Comparison of ENCODE assay signal across 1 cellular context in genomic region chr2:66828876-66829275, GRCh38.
TF ChIP-seq lines count a peak whose summit lies in the region.

No MANE protein-coding gene starts in this region.

TF ChIP-seq in IMR-90, 13 proteins besides CTCF, POLR2A, EP300 and RAD21 (continued from another document):
- TF ChIP-seq, protein P1, sequence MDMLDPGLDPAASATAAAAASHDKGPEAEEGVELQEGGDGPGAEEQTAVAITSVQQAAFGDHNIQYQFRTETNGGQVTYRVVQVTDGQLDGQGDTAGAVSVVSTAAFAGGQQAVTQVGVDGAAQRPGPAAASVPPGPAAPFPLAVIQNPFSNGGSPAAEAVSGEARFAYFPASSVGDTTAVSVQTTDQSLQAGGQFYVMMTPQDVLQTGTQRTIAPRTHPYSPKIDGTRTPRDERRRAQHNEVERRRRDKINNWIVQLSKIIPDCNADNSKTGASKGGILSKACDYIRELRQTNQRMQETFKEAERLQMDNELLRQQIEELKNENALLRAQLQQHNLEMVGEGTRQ (IDR thresholded peaks at IDR 0.05; ENCODE audit: low read depth, low read length): no peak
- TF ChIP-seq BHLHE40 (IDR thresholded peaks at IDR 0.05; ENCODE audit: low read depth, low read length): no peak
- no peak for TF ChIP-seq RCOR1 (IDR thresholded peaks at IDR 0.05; ENCODE audit: insufficient replicate concordance, low read length)
- TF ChIP-seq RFX5 (IDR thresholded peaks at IDR 0.05; ENCODE audit: low read depth, low read length): no peak
- TF ChIP-seq MAFK (IDR thresholded peaks at IDR 0.05; ENCODE audit: low read depth, low read length): no peak
- TF ChIP-seq CEBPB (IDR thresholded peaks at IDR 0.05; ENCODE audit: low read depth, low read length): no peak
- TF ChIP-seq ELK1 (IDR thresholded peaks at IDR 0.05; ENCODE audit: borderline replicate concordance, low read depth, low read length): no peak
- TF ChIP-seq NFE2L2 (IDR thresholded peaks at IDR 0.05; ENCODE audit: low read depth, low read length): no peak
- TF ChIP-seq SMC3 (IDR thresholded peaks at IDR 0.05; ENCODE audit: low read depth, low read length): no peak
